25 cellular contexts compared by ENCODE assay signal in genomic region chr1:233981042-233981670, GRCh38.
"Had no signal": no experiment of that assay in that cellular context is flagged by ENCODE, and none has a peak within 500 bp of the region (broad histone marks: within the 10 kb centered on the region; RNA-seq: fewer than 3 reads in every experiment).

No MANE protein-coding gene starts in this region.

- H3K4me1 ChIP-seq: esophagus squamous epithelium, gastrocnemius medialis, heart left ventricle, left lung, lower lobe of right lung had no signal

- H3K27ac ChIP-seq: coronary artery, dorsolateral prefrontal cortex, esophagus squamous epithelium, gastrocnemius medialis, heart left ventricle, hepatocyte, left lung, lower lobe of right lung had no signal

- H3K36me3 Mint-ChIP-seq: immature natural killer cell; mesothelial cell of epicardium; naive B cell; naive thymus-derived CD8-positive, alpha-beta T cell had no signal

- FAIRE-seq: colon, endothelial cell of umbilical vein had no signal

- H3K4me3 Mint-ChIP-seq: immature natural killer cell; mesothelial cell of epicardium; naive B cell; naive thymus-derived CD8-positive, alpha-beta T cell had no signal

- ATAC-seq: gastrocnemius medialis; heart left ventricle; left cardiac atrium; left lung; left ventricle myocardium superior; lower lobe of right lung; mucosa of descending colon; naive thymus-derived CD8-positive, alpha-beta T cell had no signal

- H3K27ac Mint-ChIP-seq: immature natural killer cell; mesothelial cell of epicardium; naive B cell; naive thymus-derived CD8-positive, alpha-beta T cell had no signal

- H3K9me3 ChIP-seq: esophagus squamous epithelium, gastrocnemius medialis, heart left ventricle, left lung, lower lobe of right lung, mucosa of descending colon had no signal

- H3K4me3 ChIP-seq: coronary artery, dorsolateral prefrontal cortex, esophagus squamous epithelium, gastrocnemius medialis, heart left ventricle, hepatocyte, left lung, lower lobe of right lung, mucosa of descending colon had no signal

- H3K9me3 Mint-ChIP-seq: immature natural killer cell; mesothelial cell of epicardium; naive thymus-derived CD8-positive, alpha-beta T cell had no signal

- DNase-seq: dermis blood vessel endothelial cell; dorsolateral prefrontal cortex; effector CD4-positive, alpha-beta T cell; effector memory CD4-positive, alpha-beta T cell; esophagus squamous epithelium; foreskin fibroblast; foreskin melanocyte; gastrocnemius medialis; heart left ventricle; hypothalamus; immature natural killer cell; islet precursor cell; left cardiac atrium; left lung; left ventricle myocardium superior; lower lobe of right lung; mesenchymal stem cell; mucosa of descending colon; naive B cell; naive thymus-derived CD8-positive, alpha-beta T cell had no signal

- H3K4me1 Mint-ChIP-seq: immature natural killer cell; mesothelial cell of epicardium; naive B cell; naive thymus-derived CD8-positive, alpha-beta T cell had no signal

- H2AFZ ChIP-seq: hepatocyte had no signal

- H3K79me2 ChIP-seq: hepatocyte had no signal

- H3K4me2 ChIP-seq: hepatocyte had no signal

- H3K36me3 ChIP-seq: esophagus squamous epithelium, gastrocnemius medialis, heart left ventricle, left lung, lower lobe of right lung had no signal

- H3K27me3 ChIP-seq: dorsolateral prefrontal cortex, esophagus squamous epithelium, gastrocnemius medialis had no signal
